ENCODE assay signal across 27 cellular contexts in genomic region chr3:28738425-28738824, GRCh38.
"Had no signal": no experiment of that assay in that cellular context is flagged by ENCODE, and none has a peak within 500 bp of the region (broad histone marks: within the 10 kb centered on the region; RNA-seq: fewer than 3 reads in every experiment).

No MANE protein-coding gene starts in this region.

- ATAC-seq: stimulated activated effector memory CD8-positive, alpha-beta T cell treated with anti-CD3 and anti-CD28 coated beads, Interleukin-12 subunit alpha, Interleukin-12 subunit beta, amount 100 ng/mL, for 72 hours; stimulated activated memory B cell treated with anti-CD40 and anti-IgM and Interleukin-4, amounts not matched to agents 10 μg/mL and 1 μg/mL and 100 μg/mL, for 72 hours; stimulated activated naive B cell treated with anti-CD40 and anti-IgM and Interleukin-4, amounts not matched to agents 10 μg/mL and 1 μg/mL and 100 μg/mL, for 72 hours; stimulated activated naive CD8-positive, alpha-beta T cell treated with anti-CD3 and anti-CD28 coated beads, Interleukin-15, amount 100 ng/mL, for 72 hours; stimulated activated naive CD8-positive, alpha-beta T cell treated with anti-CD3 and anti-CD28 coated beads, Interleukin-15, Interleukin-2, amounts not matched to agents 100 U/mL and 50 U/mL, for 24 hours; upper lobe of right lung had no signal

- H3K27ac ChIP-seq: stomach, suprapubic skin, testis, thoracic aorta, thyroid gland, tibial artery, tibial nerve, transverse colon, upper lobe of left lung, upper lobe of right lung, uterus, vagina had no signal

- FAIRE-seq: urothelium cell line had no signal

- DNase-seq: stimulated activated CD4-positive, alpha-beta T cell treated with anti-CD3 and anti-CD28 coated beads, Interleukin-2, amount 100 ng/mL, for 48 hours; stimulated activated CD4-positive, alpha-beta T cell treated with anti-CD3 and anti-CD28 coated beads, Interleukin-4, amount 100 ng/mL, for 1 hour; stimulated activated CD4-positive, alpha-beta T cell treated with anti-CD3 and anti-CD28 coated beads, Interleukin-4, amount 100 ng/mL, for 24 hours; stimulated activated CD4-positive, alpha-beta T cell treated with anti-CD3 and anti-CD28 coated beads, Interleukin-4, amount 100 ng/mL, for 4 hours; stimulated activated CD8-positive, alpha-beta memory T cell treated with anti-CD3 and anti-CD28 coated beads, Interleukin-4, amount 100 ng/mL, for 48 hours; stimulated activated naive B cell treated with anti-CD40 and anti-IgM and Interleukin-4, amounts not matched to agents 10 μg/mL and 1 μg/mL and 100 μg/mL, for 72 hours; stimulated activated naive CD4-positive, alpha-beta T cell; stimulated activated naive CD4-positive, alpha-beta T cell treated with Interleukin-2 at 50 U/mL for 16 hours; stimulated activated naive CD8-positive, alpha-beta T cell treated with anti-CD3 and anti-CD28 coated beads, Interleukin-15, amount 100 ng/mL, for 72 hours; stimulated activated naive CD8-positive, alpha-beta T cell treated with anti-CD3 and anti-CD28 coated beads, Interleukin-15, Interleukin-2, amounts not matched to agents 100 U/mL and 50 U/mL, for 24 hours; stomach; substantia nigra; testis; thyroid gland; tibial artery; transverse colon; trophoblast cell; upper lobe of left lung; upper lobe of right lung; uterus had no signal

- H3K4me1 ChIP-seq: testis, thyroid gland, tibial nerve, upper lobe of right lung, uterus, vagina had no signal

- H3K4me3 ChIP-seq: stomach, suprapubic skin, testis, thoracic aorta, thyroid gland, tibial artery, tibial nerve, transverse colon, upper lobe of left lung, upper lobe of right lung, uterus, vagina had no signal

- H3K9me3 ChIP-seq: suprapubic skin, testis, thoracic aorta, thyroid gland, transverse colon, uterus, vagina had no signal
